In genomic region chr1:154404984-154405761, GRCh38 we compare ENCODE assay signal across 8 cellular contexts. TPM values are rescaled to one million over a fixed set of nuclear protein-coding genes. Genes with fewer than 3 reads are reported as not detected.
DNase-seq lines count a peak whose midpoint lies in the region; ATAC-seq, FAIRE-seq and TF ChIP-seq lines count a peak whose summit lies in the region.

Gene IL6R, plus strand, starts transcription at chr1:154405343. Its CDS starts 287 bp downstream, at chr1:154405630.

- BruUV-seq in PC-9 (replicated peaks; lab: Mats Ljungman, UMichigan), result no TSS peak

- POLR2A ChIA-PET in PC-9 (lab: Charles Lee; ENCODE audit: unreplicated experiment), result no interaction called here

- H3K27me3 ChIP-seq in PC-9 (ENCODE audit: insufficient read depth, low read depth), result 0 out of 2 replicates have a peak, but pooled peaks cover 5% of the 10 kb centered on the region

- DNase-seq in GM12892 (ENCODE audit: insufficient read length) (peak; percentile 44), PC-9 (peak; percentile 88), fibroblast of peridontal ligament (ENCODE audit: extremely low read depth) (peak; percentile 86), myocyte (ENCODE audit: low read depth) (peak; percentile 92), NCI-H187 treated with DMSO at 0.1 percent for 48 hours (lab: John Stamatoyannopoulos, UW) (no peak)
- peak; percentile 48 for DNase-seq in activated T-helper 2 cell treated with anti-CD3 and anti-CD28 coated beads, Interferon-gamma antibody, Interleukin-2, Interleukin-4, amounts not matched to agents 10 μg/mL and 5 μg/mL and 100 μg/mL, durations not matched to agents 14 hours and 24 hours and 36 hours (ENCODE audit: low spot score)
- peak; percentile 66 for DNase-seq in stimulated activated naive CD4-positive, alpha-beta T cell treated with Interleukin-2 at 50 U/mL for 16 hours (lab: John Stamatoyannopoulos, UW)

- H3K36me3 Mint-ChIP-seq in activated T-helper 2 cell treated with anti-CD3 and anti-CD28 coated beads, Interferon-gamma antibody, Interleukin-2, Interleukin-4, amounts not matched to agents 10 μg/mL and 5 μg/mL and 100 μg/mL, durations not matched to agents 14 hours and 24 hours and 36 hours (ENCODE audit: low read depth), result no peaks in the 10 kb centered on the region

- no peaks in the 10 kb centered on the region for H3K9me3 ChIP-seq in PC-9 (ENCODE audit: insufficient read depth, low read depth)

- peaks cover 15% of the 10 kb centered on the region for H3K4me1 ChIP-seq in PC-9 (replicated peaks; ENCODE audit: insufficient read depth)

- H3K79me2 ChIP-seq in PC-9 (ENCODE audit: low read depth), result no peaks in the 10 kb centered on the region

- no peaks in the 10 kb centered on the region for H4K20me1 ChIP-seq in PC-9 (ENCODE audit: insufficient read depth)

- no peaks in the 10 kb centered on the region for H3K9me2 ChIP-seq in PC-9 (ENCODE audit: insufficient read depth)

- intact Hi-C loops in PC-9 (cut with micrococcal nuclease; ENCODE audit: unreplicated experiment), result loop anchor here (1.0 to 5.0 kb wide), 5 partner anchors 28 to 142 kb away; no protein-coding TSS in a partner anchor
- intact Hi-C loops in activated T-helper 2 cell treated with anti-CD3 and anti-CD28 coated beads, Interferon-gamma antibody, Interleukin-2, Interleukin-4, amounts not matched to agents 10 μg/mL and 5 μg/mL and 100 μg/mL, durations not matched to agents 14 hours and 24 hours and 36 hours (cut with micrococcal nuclease), result loop anchor here (1.0 to 5.0 kb wide), 2 partner anchors 20 to 53 kb away; no protein-coding TSS in a partner anchor

- TF ChIP-seq POLR2A in GM12892 (IDR thresholded peaks at IDR 0.05; ENCODE audit: low read depth, low read length), result 0 out of 2 replicates have a peak, but pooled peaks have one; percentile 20

- H3K27ac ChIP-seq in PC-9, result no peak within 1 kb of the TSS

- peak within 1 kb of the TSS; percentile 73 for H3K4me3 Mint-ChIP-seq in activated T-helper 2 cell treated with anti-CD3 and anti-CD28 coated beads, Interferon-gamma antibody, Interleukin-2, Interleukin-4, amounts not matched to agents 10 μg/mL and 5 μg/mL and 100 μg/mL, durations not matched to agents 14 hours and 24 hours and 36 hours (ENCODE audit: low read depth)

- H3K4me2 ChIP-seq in PC-9, result peak within 1 kb of the TSS; percentile 95

- peak within 1 kb of the TSS; percentile 66 for H3K4me3 ChIP-seq in PC-9

- H3F3A ChIP-seq in PC-9 (ENCODE audit: insufficient read depth, low read depth), result peaks cover 14% of the 10 kb centered on the region; the same call in 1 of the 2 replicates

- peaks cover 6% of the 10 kb centered on the region for H3K27me3 Mint-ChIP-seq in activated T-helper 2 cell treated with anti-CD3 and anti-CD28 coated beads, Interferon-gamma antibody, Interleukin-2, Interleukin-4, amounts not matched to agents 10 μg/mL and 5 μg/mL and 100 μg/mL, durations not matched to agents 14 hours and 24 hours and 36 hours (ENCODE audit: low read depth)

- peak within 1 kb of the TSS; percentile 88 for H2AFZ ChIP-seq in PC-9

- ATAC-seq in HG03045 (IDR thresholded peaks at IDR 0.05; ENCODE audit: unreplicated experiment), result peak; percentile 47

- H3K9me3 Mint-ChIP-seq in activated T-helper 2 cell treated with anti-CD3 and anti-CD28 coated beads, Interferon-gamma antibody, Interleukin-2, Interleukin-4, amounts not matched to agents 10 μg/mL and 5 μg/mL and 100 μg/mL, durations not matched to agents 14 hours and 24 hours and 36 hours, result no peaks in the 10 kb centered on the region

- H3K36me3 ChIP-seq in PC-9 (ENCODE audit: low read depth), result no peaks in the 10 kb centered on the region

- H3K27ac Mint-ChIP-seq in activated T-helper 2 cell treated with anti-CD3 and anti-CD28 coated beads, Interferon-gamma antibody, Interleukin-2, Interleukin-4, amounts not matched to agents 10 μg/mL and 5 μg/mL and 100 μg/mL, durations not matched to agents 14 hours and 24 hours and 36 hours, result peak within 1 kb of the TSS; percentile 64

- CTCF ChIA-PET in PC-9 (lab: Charles Lee), result no interaction called here

- H3K4me1 Mint-ChIP-seq in activated T-helper 2 cell treated with anti-CD3 and anti-CD28 coated beads, Interferon-gamma antibody, Interleukin-2, Interleukin-4, amounts not matched to agents 10 μg/mL and 5 μg/mL and 100 μg/mL, durations not matched to agents 14 hours and 24 hours and 36 hours (ENCODE audit: low read depth), result peaks cover 66% of the 10 kb centered on the region

- peak; percentile 79 for FAIRE-seq in GM12892 (lab: Jason Lieb, UNC)

- TF ChIP-seq CTCF in PC-9 (conservative IDR thresholded peaks at IDR 0.05), result 0 out of 2 replicates have a peak, but pooled peaks have one; percentile 29

RNA-seq across cellular contexts. Expression of gene IL6R, which starts in this region (rescaled TPM):
- polyA plus RNA-seq in GM12892 (2012; ENCODE audit: missing spikeins), result 7.4 TPM
- total RNA-seq in PC-9 (2021) (1.5 and 3.2 TPM in 2 replicates), myocyte (1.6 and 5.4 TPM in 2 replicates)
- total RNA-seq in activated T-helper 2 cell treated with anti-CD3 and anti-CD28 coated beads, Interferon-gamma antibody, Interleukin-2, Interleukin-4, amounts not matched to agents 10 μg/mL and 5 μg/mL and 100 μg/mL, durations not matched to agents 14 hours and 24 hours and 36 hours, result 1.6 and 2.2 TPM in 2 replicates
- 0.18 TPM for polyA plus RNA-seq in myocyte (2012)
